ENCODE assay signal across 1 cellular context in genomic region chr15:58987501-58988010, GRCh38.
TF ChIP-seq lines count a peak whose summit lies in the region.

TSS of gene RNF111 (plus strand) at chr15:58987663. CDS start at chr15:59030823, 43,160 bp downstream.

TF ChIP-seq in GM12878, 131 proteins besides CTCF, POLR2A, EP300 and RAD21 (continued from another document and continues in another):
- TF ChIP-seq KLF5 (IDR thresholded peaks at IDR 0.05; ENCODE audit: partially characterized antibody) (peak; percentile 21), ZBED1 (IDR thresholded peaks at IDR 0.05; ENCODE audit: borderline replicate concordance) (no peak), NRF1 (conservative IDR thresholded peaks at IDR 0.05; ENCODE audit: low read depth, low read length) (no peak), PRDM15 (CRISPR knock-in tag; IDR thresholded peaks at IDR 0.05) (no peak), IKZF2 (IDR thresholded peaks at IDR 0.05) (0 out of 4 replicates have a peak, but pooled peaks of 1 of the 2 experiments have one; percentile 12), GATAD2B (conservative IDR thresholded peaks at IDR 0.05; ENCODE audit: low read depth) (no peak; the same call in 1 of the 2 replicates), TAF1 (IDR thresholded peaks at IDR 0.05; ENCODE audit: borderline replicate concordance, low read depth, low read length) (peak; percentile 73; the same call in 1 of the 2 replicates), STAT3 (IDR thresholded peaks at IDR 0.05; ENCODE audit: low read depth, low read length) (no peak), SRF (IDR thresholded peaks at IDR 0.05; ENCODE audit: low read depth in 2 of 2, low read length in 2 of 2) (no peak), NBN (IDR thresholded peaks at IDR 0.05) (peak; percentile 75), LARP7 (IDR thresholded peaks at IDR 0.05) (peak; percentile 44; the same call in 1 of the 2 replicates), ATF7 (IDR thresholded peaks at IDR 0.05; ENCODE audit: low read depth) (no peak), ZBTB11 (CRISPR knock-in tag; IDR thresholded peaks at IDR 0.05) (no peak), SPI1 (IDR thresholded peaks at IDR 0.05; ENCODE audit: borderline replicate concordance, insufficient read depth, low read depth, low read length) (peak; percentile 14; the same call in 1 of the 2 replicates), BCL11A (IDR thresholded peaks at IDR 0.05; ENCODE audit: low read depth, low read length) (no peak), RELB (IDR thresholded peaks at IDR 0.05; ENCODE audit: low read depth) (peak; percentile 17; the same call in 1 of the 2 replicates), JUND (IDR thresholded peaks at IDR 0.05; ENCODE audit: low read depth, low read length) (no peak), ASH2L (IDR thresholded peaks at IDR 0.05; ENCODE audit: borderline replicate concordance, low read depth) (0 out of 2 replicates have a peak, but pooled peaks have one; percentile 61), YY1 (IDR thresholded peaks at IDR 0.05; ENCODE audit: low read depth, low read length) (peak; percentile 77), POLR2AphosphoS2 (IDR thresholded peaks at IDR 0.05; ENCODE audit: low read depth, low read length) (peak; percentile 78), MYC (IDR thresholded peaks at IDR 0.05; ENCODE audit: insufficient read depth, insufficient read length, insufficient replicate concordance, low read length, severe bottlenecking) (no peak), ATF3 (IDR thresholded peaks at IDR 0.05; ENCODE audit: borderline replicate concordance, extremely low read depth, low read depth, low read length) (peak; percentile 72; the same call in 1 of the 2 replicates), E4F1 (IDR thresholded peaks at IDR 0.05; ENCODE audit: borderline replicate concordance, partially characterized antibody) (peak; percentile 99), POLR2AphosphoS5 (IDR thresholded peaks at IDR 0.05; ENCODE audit: low read length) (no peak), ESRRA (IDR thresholded peaks at IDR 0.05; ENCODE audit: low read length) (no peak), SMAD5 (IDR thresholded peaks at IDR 0.05; ENCODE audit: low read depth) (0 out of 2 replicates have a peak, but pooled peaks have one; percentile 16), HDGF (IDR thresholded peaks at IDR 0.05) (peak; percentile 62; the same call in 1 of the 2 replicates), IRF4 (IDR thresholded peaks at IDR 0.05; ENCODE audit: low read depth, low read length) (no peak), PBX3 (IDR thresholded peaks at IDR 0.05; ENCODE audit: insufficient replicate concordance, low read depth, low read length) (no peak)
- TF ChIP-seq, protein P1, sequence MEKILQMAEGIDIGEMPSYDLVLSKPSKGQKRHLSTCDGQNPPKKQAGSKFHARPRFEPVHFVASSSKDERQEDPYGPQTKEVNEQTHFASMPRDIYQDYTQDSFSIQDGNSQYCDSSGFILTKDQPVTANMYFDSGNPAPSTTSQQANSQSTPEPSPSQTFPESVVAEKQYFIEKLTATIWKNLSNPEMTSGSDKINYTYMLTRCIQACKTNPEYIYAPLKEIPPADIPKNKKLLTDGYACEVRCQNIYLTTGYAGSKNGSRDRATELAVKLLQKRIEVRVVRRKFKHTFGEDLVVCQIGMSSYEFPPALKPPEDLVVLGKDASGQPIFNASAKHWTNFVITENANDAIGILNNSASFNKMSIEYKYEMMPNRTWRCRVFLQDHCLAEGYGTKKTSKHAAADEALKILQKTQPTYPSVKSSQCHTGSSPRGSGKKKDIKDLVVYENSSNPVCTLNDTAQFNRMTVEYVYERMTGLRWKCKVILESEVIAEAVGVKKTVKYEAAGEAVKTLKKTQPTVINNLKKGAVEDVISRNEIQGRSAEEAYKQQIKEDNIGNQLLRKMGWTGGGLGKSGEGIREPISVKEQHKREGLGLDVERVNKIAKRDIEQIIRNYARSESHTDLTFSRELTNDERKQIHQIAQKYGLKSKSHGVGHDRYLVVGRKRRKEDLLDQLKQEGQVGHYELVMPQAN (conservative IDR thresholded peaks at IDR 0.05): peak; percentile 71
- TF ChIP-seq, protein P2, sequence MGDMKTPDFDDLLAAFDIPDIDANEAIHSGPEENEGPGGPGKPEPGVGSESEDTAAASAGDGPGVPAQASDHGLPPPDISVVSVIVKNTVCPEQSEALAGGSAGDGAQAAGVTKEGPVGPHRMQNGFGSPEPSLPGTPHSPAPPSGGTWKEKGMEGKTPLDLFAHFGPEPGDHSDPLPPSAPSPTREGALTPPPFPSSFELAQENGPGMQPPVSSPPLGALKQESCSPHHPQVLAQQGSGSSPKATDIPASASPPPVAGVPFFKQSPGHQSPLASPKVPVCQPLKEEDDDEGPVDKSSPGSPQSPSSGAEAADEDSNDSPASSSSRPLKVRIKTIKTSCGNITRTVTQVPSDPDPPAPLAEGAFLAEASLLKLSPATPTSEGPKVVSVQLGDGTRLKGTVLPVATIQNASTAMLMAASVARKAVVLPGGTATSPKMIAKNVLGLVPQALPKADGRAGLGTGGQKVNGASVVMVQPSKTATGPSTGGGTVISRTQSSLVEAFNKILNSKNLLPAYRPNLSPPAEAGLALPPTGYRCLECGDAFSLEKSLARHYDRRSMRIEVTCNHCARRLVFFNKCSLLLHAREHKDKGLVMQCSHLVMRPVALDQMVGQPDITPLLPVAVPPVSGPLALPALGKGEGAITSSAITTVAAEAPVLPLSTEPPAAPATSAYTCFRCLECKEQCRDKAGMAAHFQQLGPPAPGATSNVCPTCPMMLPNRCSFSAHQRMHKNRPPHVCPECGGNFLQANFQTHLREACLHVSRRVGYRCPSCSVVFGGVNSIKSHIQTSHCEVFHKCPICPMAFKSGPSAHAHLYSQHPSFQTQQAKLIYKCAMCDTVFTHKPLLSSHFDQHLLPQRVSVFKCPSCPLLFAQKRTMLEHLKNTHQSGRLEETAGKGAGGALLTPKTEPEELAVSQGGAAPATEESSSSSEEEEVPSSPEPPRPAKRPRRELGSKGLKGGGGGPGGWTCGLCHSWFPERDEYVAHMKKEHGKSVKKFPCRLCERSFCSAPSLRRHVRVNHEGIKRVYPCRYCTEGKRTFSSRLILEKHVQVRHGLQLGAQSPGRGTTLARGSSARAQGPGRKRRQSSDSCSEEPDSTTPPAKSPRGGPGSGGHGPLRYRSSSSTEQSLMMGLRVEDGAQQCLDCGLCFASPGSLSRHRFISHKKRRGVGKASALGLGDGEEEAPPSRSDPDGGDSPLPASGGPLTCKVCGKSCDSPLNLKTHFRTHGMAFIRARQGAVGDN (IDR thresholded peaks at IDR 0.05): peak; percentile 47; the same call in 1 of the 2 replicates
- TF ChIP-seq, protein P3, sequence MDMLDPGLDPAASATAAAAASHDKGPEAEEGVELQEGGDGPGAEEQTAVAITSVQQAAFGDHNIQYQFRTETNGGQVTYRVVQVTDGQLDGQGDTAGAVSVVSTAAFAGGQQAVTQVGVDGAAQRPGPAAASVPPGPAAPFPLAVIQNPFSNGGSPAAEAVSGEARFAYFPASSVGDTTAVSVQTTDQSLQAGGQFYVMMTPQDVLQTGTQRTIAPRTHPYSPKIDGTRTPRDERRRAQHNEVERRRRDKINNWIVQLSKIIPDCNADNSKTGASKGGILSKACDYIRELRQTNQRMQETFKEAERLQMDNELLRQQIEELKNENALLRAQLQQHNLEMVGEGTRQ (IDR thresholded peaks at IDR 0.05; ENCODE audit: borderline replicate concordance, low read depth, low read length): no peak
- TF ChIP-seq, protein P4, sequence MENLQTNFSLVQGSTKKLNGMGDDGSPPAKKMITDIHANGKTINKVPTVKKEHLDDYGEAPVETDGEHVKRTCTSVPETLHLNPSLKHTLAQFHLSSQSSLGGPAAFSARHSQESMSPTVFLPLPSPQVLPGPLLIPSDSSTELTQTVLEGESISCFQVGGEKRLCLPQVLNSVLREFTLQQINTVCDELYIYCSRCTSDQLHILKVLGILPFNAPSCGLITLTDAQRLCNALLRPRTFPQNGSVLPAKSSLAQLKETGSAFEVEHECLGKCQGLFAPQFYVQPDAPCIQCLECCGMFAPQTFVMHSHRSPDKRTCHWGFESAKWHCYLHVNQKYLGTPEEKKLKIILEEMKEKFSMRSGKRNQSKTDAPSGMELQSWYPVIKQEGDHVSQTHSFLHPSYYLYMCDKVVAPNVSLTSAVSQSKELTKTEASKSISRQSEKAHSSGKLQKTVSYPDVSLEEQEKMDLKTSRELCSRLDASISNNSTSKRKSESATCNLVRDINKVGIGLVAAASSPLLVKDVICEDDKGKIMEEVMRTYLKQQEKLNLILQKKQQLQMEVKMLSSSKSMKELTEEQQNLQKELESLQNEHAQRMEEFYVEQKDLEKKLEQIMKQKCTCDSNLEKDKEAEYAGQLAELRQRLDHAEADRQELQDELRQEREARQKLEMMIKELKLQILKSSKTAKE (IDR thresholded peaks at IDR 0.05; ENCODE audit: low read depth, poor library complexity, severe bottlenecking): no peak
